In the genomic region with DNA sequence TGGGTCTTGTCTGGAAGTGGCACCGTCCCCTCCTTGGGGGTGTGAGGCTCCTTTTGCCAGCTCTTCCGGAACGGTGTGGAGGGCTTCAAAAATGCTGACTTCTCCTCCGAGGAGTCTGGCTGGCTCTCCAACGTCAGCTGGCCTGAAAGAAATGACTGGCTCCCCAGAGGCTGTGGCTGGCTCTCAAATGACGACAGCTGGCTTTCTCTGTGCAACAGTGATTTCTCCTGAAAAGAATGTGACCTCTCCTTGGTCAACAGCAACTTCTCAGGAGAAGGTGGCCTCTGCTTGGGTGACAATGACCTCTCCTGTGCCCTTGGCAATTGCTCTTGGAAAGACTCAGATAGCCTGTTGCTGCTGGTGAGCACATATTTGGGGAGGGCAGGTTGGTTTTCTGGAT, we compare ENCODE assay signal across 40 cellular contexts. TPM values are rescaled to one million over a fixed set of nuclear protein-coding genes. Genes with fewer than 3 reads are reported as not detected.
"Had no signal": no experiment of that assay in that cellular context is flagged by ENCODE, and none has a peak within 500 bp of the region (broad histone marks: within the 10 kb centered on the region; RNA-seq: fewer than 3 reads in every experiment).

No MANE protein-coding gene starts in this region.

- H3K9me3 Mint-ChIP-seq: activated naive CD4-positive, alpha-beta T cell treated with anti-CD3 and anti-CD28 coated beads for 36 hours; activated naive CD4-positive, alpha-beta T cell treated with anti-CD3 and anti-CD28 coated beads, Interleukin-2, amount 50 U/mL, for 24 hours; activated naive CD8-positive, alpha-beta T cell treated with anti-CD3 and anti-CD28 coated beads for 36 hours; activated naive CD8-positive, alpha-beta T cell treated with anti-CD3 and anti-CD28 coated beads, Interleukin-2, amount 50 U/mL, for 24 hours; T-helper 2 cell treated with Interferon-gamma antibody and Interleukin-4, amounts not matched to agents 5 μg/mL and 100 μg/mL, for 36 hours had no signal

- H3K27ac Mint-ChIP-seq: activated B cell treated with CpG ODN at 0.5 μM for 24 hours; activated CD4-positive, alpha-beta memory T cell treated with anti-CD3 and anti-CD28 coated beads for 36 hours; activated CD8-positive, alpha-beta memory T cell treated with anti-CD3 and anti-CD28 coated beads, Interleukin-2, amount 10 ng/mL, durations not matched to agents 7 days and 5 days; activated CD8-positive, alpha-beta T cell treated with anti-CD3 and anti-CD28 coated beads, Interleukin-2, amount 10 ng/mL, durations not matched to agents 7 days and 5 days; activated naive CD4-positive, alpha-beta T cell treated with anti-CD3 and anti-CD28 coated beads for 36 hours; activated naive CD4-positive, alpha-beta T cell treated with anti-CD3 and anti-CD28 coated beads, Interleukin-2, amount 50 U/mL, for 24 hours; activated naive CD8-positive, alpha-beta T cell treated with anti-CD3 and anti-CD28 coated beads for 36 hours; activated naive CD8-positive, alpha-beta T cell treated with anti-CD3 and anti-CD28 coated beads, Interleukin-2, amount 50 U/mL, for 24 hours; activated T-helper 1 cell treated with anti-CD3 and anti-CD28 coated beads, Interleukin-12 subunit alpha, Interleukin-12 subunit beta, Interleukin-2, Interleukin-4 antibody, amounts not matched to agents 30 ng/mL and 10 ng/mL and 1 ng/mL, durations not matched to agents 14 hours and 24 hours and 36 hours; activated T-helper 2 cell treated with anti-CD3 and anti-CD28 coated beads, Interferon-gamma antibody, Interleukin-2, Interleukin-4, amounts not matched to agents 10 μg/mL and 5 μg/mL and 100 μg/mL, durations not matched to agents 14 hours and 24 hours and 36 hours; T-helper 17 cell; T-helper 2 cell treated with Interferon-gamma antibody and Interleukin-4, amounts not matched to agents 5 μg/mL and 100 μg/mL, for 36 hours had no signal

- H3K36me3 Mint-ChIP-seq: activated CD4-positive, alpha-beta memory T cell treated with anti-CD3 and anti-CD28 coated beads for 36 hours; activated CD8-positive, alpha-beta memory T cell treated with anti-CD3 and anti-CD28 coated beads, Interleukin-2, amount 10 ng/mL, durations not matched to agents 7 days and 5 days; activated naive CD8-positive, alpha-beta T cell treated with anti-CD3 and anti-CD28 coated beads for 36 hours had no signal

- H3K36me3 ChIP-seq: adrenal gland, esophagus squamous epithelium, gastroesophageal sphincter, heart left ventricle, WERI-Rb-1 had no signal

- ATAC-seq: activated CD4-positive, CD25-positive, alpha-beta regulatory T cell treated with anti-CD3 and anti-CD28 coated beads, Interleukin-2, amount 50 U/mL, for 24 hours; activated CD8-positive, alpha-beta memory T cell treated with anti-CD3 and anti-CD28 coated beads, Interleukin-2, amount 10 ng/mL, durations not matched to agents 7 days and 5 days; activated CD8-positive, alpha-beta T cell treated with anti-CD3 and anti-CD28 coated beads, Interleukin-2, amount 10 ng/mL, durations not matched to agents 7 days and 5 days; activated naive CD8-positive, alpha-beta T cell treated with anti-CD3 and anti-CD28 coated beads, Interleukin-2, amount 50 U/mL, for 24 hours; body of pancreas; gastroesophageal sphincter; heart left ventricle; T-helper 17 cell had no signal

- H3K4me1 ChIP-seq: adrenal gland, body of pancreas, gastroesophageal sphincter, heart left ventricle had no signal

- DNase-seq: activated B cell treated with CpG ODN at 0.5 μM for 24 hours; activated CD4-positive, alpha-beta memory T cell treated with anti-CD3 and anti-CD28 coated beads for 36 hours; activated CD4-positive, alpha-beta T cell treated with anti-CD3 and anti-CD28 coated beads for 48 hours; activated CD8-positive, alpha-beta memory T cell treated with anti-CD3 and anti-CD28 coated beads, Interleukin-2, amount 10 ng/mL, durations not matched to agents 7 days and 5 days; activated CD8-positive, alpha-beta memory T cell treated with anti-CD3 and anti-CD28 coated beads, Interleukin-2, amount 50 U/mL, for 4 hours; activated CD8-positive, alpha-beta T cell treated with anti-CD3 and anti-CD28 coated beads, Interleukin-2, amount 10 ng/mL, durations not matched to agents 7 days and 5 days; activated effector memory CD4-positive, alpha-beta T cell treated with anti-CD3 and anti-CD28 coated beads, Interleukin-2, amount 50 U/mL, for 16 hours; activated naive CD4-positive, alpha-beta T cell treated with anti-CD3 and anti-CD28 coated beads for 36 hours; activated naive CD8-positive, alpha-beta T cell treated with anti-CD3 and anti-CD28 coated beads for 36 hours; activated naive CD8-positive, alpha-beta T cell treated with anti-CD3 and anti-CD28 coated beads, Interleukin-2, amount 50 U/mL, for 24 hours; activated T-cell treated with anti-CD3 and anti-CD28 coated beads, Interleukin-2, amount 50 U/mL, for 1 hour; activated T-cell treated with anti-CD3 and anti-CD28 coated beads, Interleukin-2, amount 50 U/mL, for 48 hours; adrenal gland; amygdala; aorta; body of pancreas; caudate nucleus; cortex of kidney; dermis blood vessel endothelial cell; effector CD4-positive, alpha-beta T cell; esophagus squamous epithelium; foreskin melanocyte; heart left ventricle; T-helper 17 cell; T1000; WERI-Rb-1 had no signal

- FAIRE-seq: colon, endometrium had no signal

- H3K4me3 ChIP-seq: adrenal gland, body of pancreas, esophagus squamous epithelium, gastroesophageal sphincter, heart left ventricle had no signal

- H3K4me3 Mint-ChIP-seq: activated B cell treated with CpG ODN at 0.5 μM for 24 hours; activated CD4-positive, alpha-beta memory T cell treated with anti-CD3 and anti-CD28 coated beads for 36 hours; activated CD8-positive, alpha-beta memory T cell treated with anti-CD3 and anti-CD28 coated beads, Interleukin-2, amount 10 ng/mL, durations not matched to agents 7 days and 5 days; activated CD8-positive, alpha-beta T cell treated with anti-CD3 and anti-CD28 coated beads, Interleukin-2, amount 10 ng/mL, durations not matched to agents 7 days and 5 days; activated naive CD4-positive, alpha-beta T cell treated with anti-CD3 and anti-CD28 coated beads for 36 hours; activated naive CD4-positive, alpha-beta T cell treated with anti-CD3 and anti-CD28 coated beads, Interleukin-2, amount 50 U/mL, for 24 hours; activated naive CD8-positive, alpha-beta T cell treated with anti-CD3 and anti-CD28 coated beads for 36 hours; activated naive CD8-positive, alpha-beta T cell treated with anti-CD3 and anti-CD28 coated beads, Interleukin-2, amount 50 U/mL, for 24 hours; activated T-helper 1 cell treated with anti-CD3 and anti-CD28 coated beads, Interleukin-12 subunit alpha, Interleukin-12 subunit beta, Interleukin-2, Interleukin-4 antibody, amounts not matched to agents 30 ng/mL and 10 ng/mL and 1 ng/mL, durations not matched to agents 14 hours and 24 hours and 36 hours; T-helper 2 cell treated with Interferon-gamma antibody and Interleukin-4, amounts not matched to agents 5 μg/mL and 100 μg/mL, for 36 hours had no signal

- H3K27ac ChIP-seq: adrenal gland, body of pancreas, epithelial cell of prostate, esophagus squamous epithelium, gastroesophageal sphincter, heart left ventricle, WERI-Rb-1 had no signal

- H3K4me1 Mint-ChIP-seq: activated CD8-positive, alpha-beta memory T cell treated with anti-CD3 and anti-CD28 coated beads, Interleukin-2, amount 10 ng/mL, durations not matched to agents 7 days and 5 days; activated naive CD8-positive, alpha-beta T cell treated with anti-CD3 and anti-CD28 coated beads for 36 hours had no signal

RNA-seq across cellular contexts. Expression of gene ONECUT3, which starts 29.2 kb away (rescaled TPM):
- total RNA-seq: activated B cell treated with CpG ODN at 0.5 μM for 24 hours; activated CD4-positive, alpha-beta memory T cell treated with anti-CD3 and anti-CD28 coated beads for 36 hours; activated CD8-positive, alpha-beta memory T cell treated with anti-CD3 and anti-CD28 coated beads for 36 hours; activated CD8-positive, alpha-beta memory T cell treated with anti-CD3 and anti-CD28 coated beads, Interleukin-2, amount 10 ng/mL, durations not matched to agents 7 days and 5 days; activated CD8-positive, alpha-beta T cell treated with anti-CD3 and anti-CD28 coated beads, Interleukin-2, amount 10 ng/mL, durations not matched to agents 7 days and 5 days; activated naive CD4-positive, alpha-beta T cell treated with anti-CD3 and anti-CD28 coated beads for 36 hours; activated naive CD8-positive, alpha-beta T cell treated with anti-CD3 and anti-CD28 coated beads for 36 hours; activated T-helper 1 cell treated with anti-CD3 and anti-CD28 coated beads, Interleukin-12 subunit alpha, Interleukin-12 subunit beta, Interleukin-2, Interleukin-4 antibody, amounts not matched to agents 30 ng/mL and 10 ng/mL and 1 ng/mL, durations not matched to agents 14 hours and 24 hours and 36 hours; activated T-helper 2 cell treated with anti-CD3 and anti-CD28 coated beads, Interferon-gamma antibody, Interleukin-2, Interleukin-4, amounts not matched to agents 10 μg/mL and 5 μg/mL and 100 μg/mL, durations not matched to agents 14 hours and 24 hours and 36 hours; adrenal gland; aorta; chondrocyte; dermis blood vessel endothelial cell; endothelial cell of umbilical vein; esophagus squamous epithelium; fibroblast of lung; fibroblast of villous mesenchyme; heart left ventricle; T-helper 17 cell had no signal
- polyA plus RNA-seq: endothelial cell of umbilical vein, fibroblast of lung, heart left ventricle had no signal
